ENCODE assay signal across 17 cellular contexts in genomic region chr20:33418033-33418432, GRCh38. TPM values are rescaled to one million over a fixed set of nuclear protein-coding genes. Genes with fewer than 3 reads are reported as not detected.
DNase-seq lines count a peak whose midpoint lies in the region; ATAC-seq and TF ChIP-seq lines count a peak whose summit lies in the region.
"Had no signal": no experiment of that assay in that cellular context is flagged by ENCODE, and none has a peak within 500 bp of the region (broad histone marks: within the 10 kb centered on the region; RNA-seq: fewer than 3 reads in every experiment).

No MANE protein-coding gene starts in this region.

- H3K4me3 ChIP-seq in right atrium auricular region (no peak overlapping the region), H7 (ENCODE audit: insufficient read depth, low read depth, low read length) (no peak overlapping the region)
- H3K4me3 ChIP-seq: SJSA1 had no signal

- DNase-seq in NCI-H2171 treated with DMSO at 0.1 percent for 48 hours (lab: John Stamatoyannopoulos, UW) (peak; percentile 60), NCI-H2171 (lab: John Stamatoyannopoulos, UW) (no peak), right atrium auricular region (ENCODE audit: low spot score) (no peak), Right ventricle myocardium superior (no peak), H7 (no peak), NCI-H1092 (lab: John Stamatoyannopoulos, UW) (no peak)
- DNase-seq: 8988T, NCI-H1105 treated with DMSO at 0.1 percent for 48 hours, NCI-H1694, NCI-H2227 treated with DMSO at 0.1 percent for 48 hours, NCI-H524, PC-3 had no signal

- H3K4me1 ChIP-seq in right atrium auricular region, result peaks cover 0 to 46% of the 10 kb centered on the region in 2 donors

- H3K27me3 ChIP-seq in right atrium auricular region, result no peaks in the 10 kb centered on the region
- no peaks in the 10 kb centered on the region for H3K27me3 ChIP-seq in H7 (ENCODE audit: control insufficient read depth, insufficient read depth, low read length)
- H3K27me3 ChIP-seq: SJSA1 had no signal

- intact Hi-C loops in Right ventricle myocardium superior (cut with DNase I), result no loop called here

- no peaks in the 10 kb centered on the region for H3K9me3 ChIP-seq in right atrium auricular region
- H3K9me3 ChIP-seq: SJSA1 had no signal

- TF ChIP-seq CTCF in right atrium auricular region (IDR thresholded peaks at IDR 0.05), result no peak

- ATAC-seq in Right ventricle myocardium superior (ENCODE audit: poor library complexity) (no peak), esophagus mucosa (peak; percentile 16), HG03469 (IDR thresholded peaks at IDR 0.05; ENCODE audit: unreplicated experiment) (no peak)
- ATAC-seq: HCT116, PC-3 had no signal

- peak overlapping the region; percentile 88 to 92 for H3K27ac ChIP-seq in right atrium auricular region
- H3K27ac ChIP-seq: RWPE1, SJSA1 had no signal

- H3K36me3 ChIP-seq in right atrium auricular region (peaks cover 13% of the 10 kb centered on the region), H7 (replicated peaks; ENCODE audit: control insufficient read depth, insufficient read depth, low read length) (no peaks in the 10 kb centered on the region)

RNA-seq across cellular contexts. Expression of gene CDK5RAP1, which starts 16.7 kb away (rescaled TPM):
- total RNA-seq in right atrium auricular region, result 10 to 100 TPM; 13.9 to 22.8 TPM
- 19.8 TPM for total RNA-seq in Right ventricle myocardium superior
- 14.7 TPM for total RNA-seq in esophagus mucosa
- 49.9 and 57.2 TPM in 2 replicates for total RNA-seq in H7 (2014; rRNA removed; shearing (Covaris generic))

RNA-seq across cellular contexts. Expression of gene SNTA1, which starts 25.5 kb away (rescaled TPM):
- total RNA-seq in right atrium auricular region, result 100 to 1,000 TPM; 183 to 295 TPM
- total RNA-seq in Right ventricle myocardium superior, result 215 TPM
- 4.7 TPM for total RNA-seq in esophagus mucosa
- total RNA-seq in H7 (2014; rRNA removed; shearing (Covaris generic)), result 3.8 and 6.0 TPM in 2 replicates

Comparison
In these comparisons a context has a peak if more than half of its experiments do, and no peak if none do; other contexts are left out.
1. RNA of gene SNTA1, which starts 25.5 kb away (total RNA-seq): 183 to 295 TPM in right atrium auricular region and 215 TPM in Right ventricle myocardium superior (single experiment); 4.7 TPM in esophagus mucosa (single experiment) and 3.8 to 6.0 TPM in H7; every median in the first group is over 10 times any median in the second.